10 cellular contexts compared by ENCODE assay signal in the genomic region with DNA sequence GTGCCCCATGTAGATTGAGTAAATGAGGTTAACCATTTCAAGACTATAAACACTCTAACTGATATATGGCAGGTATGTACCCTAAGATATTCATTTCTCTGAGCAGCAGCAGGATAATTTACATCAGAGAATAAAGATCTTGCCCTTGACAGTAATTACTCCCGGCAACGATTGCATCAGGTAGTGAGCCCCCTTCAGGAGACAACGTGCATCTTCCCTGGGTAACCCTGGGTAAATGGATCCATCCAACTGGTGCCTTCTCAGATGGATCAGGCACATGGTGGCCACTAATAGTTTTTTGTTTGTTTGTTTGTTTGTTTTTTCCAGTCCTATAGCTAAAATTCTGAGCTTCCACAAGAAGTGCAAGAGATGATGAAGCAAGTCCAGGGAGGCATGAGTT.
A peak's percentile ranks its signal among the peaks of the same experiment; 100 is the strongest.
DNase-seq lines count a peak whose midpoint lies in the region; ATAC-seq, FAIRE-seq and TF ChIP-seq lines count a peak whose summit lies in the region.
"Had no signal": no experiment of that assay in that cellular context is flagged by ENCODE, and none has a peak within 500 bp of the region (broad histone marks: within the 10 kb centered on the region; RNA-seq: fewer than 3 reads in every experiment).

No MANE protein-coding gene starts in this region.

- H3K4me3 ChIP-seq in OCI-LY7 (ENCODE audit: low read depth, low read length, poor library complexity, severe bottlenecking) (no peak overlapping the region), keratinocyte (ENCODE audit: control insufficient read depth in 2 of 3, extremely low read depth in 1 of 3, insufficient read depth in 2 of 3, low read depth in 1 of 3, low read length in 3 of 3) (no peak overlapping the region), heart right ventricle (no peak overlapping the region)

- no peaks in the 10 kb centered on the region for H3K9me1 ChIP-seq in keratinocyte (ENCODE audit: control insufficient read depth, extremely low read depth, insufficient read depth, low read length)

- 46% methylated on average over 3 of the region's 3 CpGs for WGBS in heart right ventricle, 2 donors

- peaks cover 5% of the 10 kb centered on the region; the same call in 1 of the 2 replicates for H3K9me3 Mint-ChIP-seq in HFFc6
- H3K9me3 Mint-ChIP-seq: activated T-helper 1 cell treated with anti-CD3 and anti-CD28 coated beads, Interleukin-12 subunit alpha, Interleukin-12 subunit beta, Interleukin-2, Interleukin-4 antibody, amounts not matched to agents 30 ng/mL and 10 ng/mL and 1 ng/mL, durations not matched to agents 14 hours and 24 hours and 36 hours had no signal

- H3K36me3 ChIP-seq in OCI-LY7 (ENCODE audit: insufficient read depth, low read length) (no peaks in the 10 kb centered on the region), keratinocyte (ENCODE audit: control insufficient read depth in 2 of 2, extremely low read depth in 1 of 2, insufficient read depth in 2 of 2, low read length in 2 of 2) (no peaks in the 10 kb centered on the region), heart right ventricle (no peaks in the 10 kb centered on the region)

- H3K9me2 ChIP-seq in OCI-LY7 (ENCODE audit: insufficient read depth, low read length), result no peaks in the 10 kb centered on the region

- H3K9me3 ChIP-seq in OCI-LY7 (ENCODE audit: low read length) (no peaks in the 10 kb centered on the region), keratinocyte (ENCODE audit: control insufficient read depth, low read depth, low read length) (no peaks in the 10 kb centered on the region), heart right ventricle (peaks cover 0 to 14% (median 0%) of the 10 kb centered on the region in 11 donors)

- H3K4me2 ChIP-seq in OCI-LY7 (ENCODE audit: low read length), result no peak overlapping the region
- no peak overlapping the region for H3K4me2 ChIP-seq in keratinocyte (ENCODE audit: control insufficient read depth, extremely low read depth, insufficient read depth, low read depth, low read length)

- ATAC-seq in heart right ventricle, result no peak

- no TSS peak for BruUV-seq in OCI-LY7 (replicated peaks; lab: Mats Ljungman, UMichigan)

- H3K4me3 Mint-ChIP-seq in HFFc6, result no peak overlapping the region
- H3K4me3 Mint-ChIP-seq: activated T-helper 1 cell treated with anti-CD3 and anti-CD28 coated beads, Interleukin-12 subunit alpha, Interleukin-12 subunit beta, Interleukin-2, Interleukin-4 antibody, amounts not matched to agents 30 ng/mL and 10 ng/mL and 1 ng/mL, durations not matched to agents 14 hours and 24 hours and 36 hours had no signal

- no peaks in the 10 kb centered on the region for H3K4me1 Mint-ChIP-seq in HFFc6 (ENCODE audit: low read depth)

- POLR2A ChIA-PET in OCI-LY7 (lab: Charles Lee), result interaction anchor here (1.2 to 1.4 kb wide), 2 partner anchors 9 to 23 kb away, joined by 3 to 5 read pairs; no protein-coding TSS in a partner anchor

- H3K79me2 ChIP-seq in OCI-LY7 (ENCODE audit: insufficient read depth, low read depth, low read length), result no peaks in the 10 kb centered on the region
- no peaks in the 10 kb centered on the region for H3K79me2 ChIP-seq in keratinocyte (ENCODE audit: control insufficient read depth, insufficient read depth, low read length)

- H3K27me3 ChIP-seq in keratinocyte (ENCODE audit: control insufficient read depth, extremely low read depth, insufficient read depth, low read length) (no peaks in the 10 kb centered on the region), heart right ventricle (no peaks in the 10 kb centered on the region)

- H4K20me1 ChIP-seq in OCI-LY7 (ENCODE audit: insufficient read depth, low read length) (no peaks in the 10 kb centered on the region), keratinocyte (ENCODE audit: control insufficient read depth, extremely low read depth, insufficient read depth, low read length) (no peaks in the 10 kb centered on the region)

- no peak for FAIRE-seq in keratinocyte (lab: Jason Lieb, UNC)

- no peaks in the 10 kb centered on the region for H3K36me3 Mint-ChIP-seq in HFFc6 (ENCODE audit: low read depth)

- TF ChIP-seq CTCF in HFFc6 (IDR thresholded peaks at IDR 0.05) (peak; percentile 10; the same call in 1 of the 2 replicates), OCI-LY7 (conservative IDR thresholded peaks at IDR 0.05; ENCODE audit: low read length) (peak; percentile 73), keratinocyte (optimal IDR thresholded peaks at IDR 0.05 in 1 of 3, IDR thresholded peaks at IDR 0.05 in 1 of 3, conservative IDR thresholded peaks at IDR 0.05 in 1 of 3; ENCODE audit: extremely low read depth in 1 of 3, insufficient read depth in 2 of 3, low read length in 3 of 3) (peak in 2 of 3 experiments; percentile 34 to 63), heart right ventricle (IDR thresholded peaks at IDR 0.05) (no peak)

- DNase-seq in DMS53 (lab: John Stamatoyannopoulos, UW) (peak; percentile 34), DMS53 treated with DMSO at 0.1 percent for 48 hours (lab: John Stamatoyannopoulos, UW; ENCODE audit: unreplicated experiment) (no peak), HFFc6 (no peak), OCI-LY7 (ENCODE audit: low spot score) (peak; percentile 12), keratinocyte (ENCODE audit: low read depth, low spot score) (no peak), HPDE6-E6E7 (ENCODE audit: extremely low spot score) (no peak), heart right ventricle (no peak)
- no peak for DNase-seq in stimulated activated CD4-positive, alpha-beta T cell treated with anti-CD3 and anti-CD28 coated beads, Interleukin-12 subunit alpha, Interleukin-12 subunit beta, amount 100 ng/mL, for 4 hours
- DNase-seq: NCI-H2171 treated with DMSO at 0.1 percent for 48 hours had no signal

- CTCF ChIA-PET in OCI-LY7 (lab: Charles Lee; ENCODE audit: unreplicated experiment), result no interaction called here

- H3K9ac ChIP-seq in keratinocyte (ENCODE audit: control insufficient read depth, extremely low read depth, insufficient read depth, low read length), result no peak overlapping the region

- no peak overlapping the region for H3K27ac Mint-ChIP-seq in HFFc6
- H3K27ac Mint-ChIP-seq: activated T-helper 1 cell treated with anti-CD3 and anti-CD28 coated beads, Interleukin-12 subunit alpha, Interleukin-12 subunit beta, Interleukin-2, Interleukin-4 antibody, amounts not matched to agents 30 ng/mL and 10 ng/mL and 1 ng/mL, durations not matched to agents 14 hours and 24 hours and 36 hours had no signal

- peaks cover 2% of the 10 kb centered on the region for H3K27me3 Mint-ChIP-seq in HFFc6 (ENCODE audit: insufficient read depth)

- H3K4me1 ChIP-seq in OCI-LY7 (ENCODE audit: insufficient read depth, low read length, poor library complexity, severe bottlenecking), result no peaks in the 10 kb centered on the region
- H3K4me1 ChIP-seq in keratinocyte (ENCODE audit: control insufficient read depth, extremely low read depth, insufficient read depth, low read length), result no peaks in the 10 kb centered on the region
- no peaks in the 10 kb centered on the region for H3K4me1 ChIP-seq in heart right ventricle

- no peak overlapping the region for H3K27ac ChIP-seq in OCI-LY7 (ENCODE audit: low read depth, low read length, poor library complexity, severe bottlenecking)
- H3K27ac ChIP-seq in keratinocyte (ENCODE audit: control insufficient read depth, insufficient read depth, low read length), result no peak overlapping the region
- H3K27ac ChIP-seq in heart right ventricle, result no peak overlapping the region

- dilution Hi-C loops in keratinocyte (cut with MboI; ENCODE audit: extremely low pct_ligation_motif_present, low sequenced_read_pairs), result no loop called here

- no peak overlapping the region for H2AFZ ChIP-seq in OCI-LY7 (ENCODE audit: low read length)
- H2AFZ ChIP-seq in keratinocyte (ENCODE audit: control insufficient read depth, low read length), result no peak overlapping the region

- intact Hi-C loops in OCI-LY7 (cut with micrococcal nuclease; ENCODE audit: unreplicated experiment), result no loop called here
- intact Hi-C loops in heart right ventricle (cut with DNase I), result no loop called here

Comparison
In these comparisons a context has a peak if more than half of its experiments do, and no peak if none do; other contexts are left out.
1. DNase-seq: peak in DMS53 (single experiment) and OCI-LY7 (single experiment); none in DMS53 treated with DMSO at 0.1 percent for 48 hours (single experiment), HFFc6 (single experiment), keratinocyte (single experiment), HPDE6-E6E7 (single experiment), stimulated activated CD4-positive, alpha-beta T cell treated with anti-CD3 and anti-CD28 coated beads, Interleukin-12 subunit alpha, Interleukin-12 subunit beta, amount 100 ng/mL, for 4 hours (single experiment) and heart right ventricle (0 of 2).
2. CTCF ChIP-seq: peak in HFFc6 (single experiment), OCI-LY7 (single experiment) and keratinocyte (2 of 3); none in heart right ventricle (0 of 9).